Comparison of ENCODE assay signal across 4 cellular contexts in the genomic region with DNA sequence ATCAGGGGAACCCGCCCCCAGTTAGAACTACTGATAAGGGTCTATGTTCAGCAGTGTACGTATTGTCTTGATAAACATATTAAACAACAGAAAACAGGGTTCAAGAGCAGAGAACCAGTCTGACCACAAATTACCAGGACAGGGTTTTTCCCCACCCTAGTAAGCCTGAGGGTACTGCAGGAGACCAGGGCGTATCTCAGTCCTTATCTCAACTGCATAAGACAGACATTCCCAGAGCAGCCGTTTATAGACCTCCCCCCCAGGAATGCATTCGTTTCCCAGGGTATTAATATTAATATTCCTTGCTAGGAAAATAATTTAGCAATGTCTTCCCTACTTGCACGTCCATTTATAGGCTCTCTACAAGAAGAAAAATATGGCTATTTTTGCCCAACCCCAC. TPM values are rescaled to one million over a fixed set of nuclear protein-coding genes. Genes with fewer than 3 reads are reported as not detected.
"Had no signal": no experiment of that assay in that cellular context is flagged by ENCODE, and none has a peak within 500 bp of the region (broad histone marks: within the 10 kb centered on the region; RNA-seq: fewer than 3 reads in every experiment).

No MANE protein-coding gene starts in this region.

RNA-seq across cellular contexts. Expression of a gene that starts 40.0 kb away (rescaled TPM):
- total RNA-seq: LHCN-M2, M059J, MCF 10A, NCI-H460 had no signal
